ENCODE assay signal across 8 cellular contexts in genomic region chr6:70566751-70567382, GRCh38. TPM values are rescaled to one million over a fixed set of nuclear protein-coding genes. Genes with fewer than 3 reads are reported as not detected.
DNase-seq lines count a peak whose midpoint lies in the region; ATAC-seq and TF ChIP-seq lines count a peak whose summit lies in the region.

SDHAF4 (plus strand) TSS chr6:70566930; CDS start chr6:70566941, 11 bp downstream.

- peaks cover 5 to 18% (median 9%) of the 10 kb centered on the region in 4 donors for H3K4me1 ChIP-seq in upper lobe of left lung

- no peak for TF ChIP-seq EP300 in upper lobe of left lung (IDR thresholded peaks at IDR 0.05)

- intact Hi-C loops in left cardiac atrium (cut with DNase I) (loop anchor here (5.0 to 10.0 kb wide), 2 partner anchors 108 to 120 kb away; no protein-coding TSS in a partner anchor), posterior vena cava (cut with DNase I) (no loop called here)

- DNase-seq in GM13976 (ENCODE audit: low spot score) (peak; percentile 97), NCI-H1436 treated with DMSO at 0.1 percent for 48 hours (lab: John Stamatoyannopoulos, UW) (peak; percentile 59), T follicular helper cell (ENCODE audit: low read depth) (peak; percentile 89), amniotic epithelial cell (ENCODE audit: low read depth) (peak; percentile 71), left cardiac atrium (peak; percentile 95), posterior vena cava (ENCODE audit: low spot score) (peak; percentile 98), upper lobe of left lung (peak; percentile 94 to 97)

- ATAC-seq in HG02852 (IDR thresholded peaks at IDR 0.05; ENCODE audit: unreplicated experiment) (peak; percentile 99), left cardiac atrium (peak; percentile 100), upper lobe of left lung (ENCODE audit: low FRiP score in 2 of 2) (peak; percentile 98 to 100)

- TF ChIP-seq CTCF in GM13976 (IDR thresholded peaks at IDR 0.05; ENCODE audit: borderline replicate concordance, control extremely low read depth, extremely low read depth, insufficient read depth, missing control alignments) (no peak), upper lobe of left lung (IDR thresholded peaks at IDR 0.05) (peak in 4 of 6 experiments; percentile 12 to 56 (median 35))

- H3K27ac ChIP-seq in upper lobe of left lung: peak within 1 kb of the TSS; percentile 80 to 97 (median 90)

- no peaks in the 10 kb centered on the region for H3K36me3 ChIP-seq in upper lobe of left lung

- H3K27me3 ChIP-seq in upper lobe of left lung: no peaks in the 10 kb centered on the region

- no peaks in the 10 kb centered on the region for H3K9me3 ChIP-seq in upper lobe of left lung

- 0 to 1% methylated on average over 13 to 45 of the region's 49 CpGs for WGBS in upper lobe of left lung, 2 donors

- in situ Hi-C loops in GM13976 (cut with MboI; ENCODE audit: low sequenced_read_pairs, unreplicated experiment): no loop called here

- peak in 1 of 4 donors; percentile 85 for TF ChIP-seq POLR2A in upper lobe of left lung (IDR thresholded peaks at IDR 0.05)

- peak within 1 kb of the TSS; percentile 74 to 94 (median 84) for H3K4me3 ChIP-seq in upper lobe of left lung

RNA-seq across cellular contexts. Expression of gene SDHAF4, which starts in this region (rescaled TPM):
- 10 to 100 TPM; 15.5 to 16.4 TPM for total RNA-seq in left cardiac atrium
- total RNA-seq in posterior vena cava: 10 to 100 TPM in 1 of 2 donors, 1 to 10 TPM in 1; 8.9 to 10.1 TPM
- 10 to 100 TPM in 3 of 6 donors, 1 to 10 TPM in 3; 5.2 to 14.2 (median 8.8) TPM for total RNA-seq in upper lobe of left lung

Comparison
In these comparisons a context has a peak if more than half of its experiments do, and no peak if none do; other contexts are left out.
1. Peak in every context shown above with its lines: DNase-seq, ATAC-seq, H3K4me3 ChIP-seq and H3K27ac ChIP-seq.
2. intact Hi-C loops: an anchor here in left cardiac atrium (5.0 to 10.0 kb wide); none called in posterior vena cava.